Comparison of ENCODE assay signal across 7 cellular contexts in the genomic region with DNA sequence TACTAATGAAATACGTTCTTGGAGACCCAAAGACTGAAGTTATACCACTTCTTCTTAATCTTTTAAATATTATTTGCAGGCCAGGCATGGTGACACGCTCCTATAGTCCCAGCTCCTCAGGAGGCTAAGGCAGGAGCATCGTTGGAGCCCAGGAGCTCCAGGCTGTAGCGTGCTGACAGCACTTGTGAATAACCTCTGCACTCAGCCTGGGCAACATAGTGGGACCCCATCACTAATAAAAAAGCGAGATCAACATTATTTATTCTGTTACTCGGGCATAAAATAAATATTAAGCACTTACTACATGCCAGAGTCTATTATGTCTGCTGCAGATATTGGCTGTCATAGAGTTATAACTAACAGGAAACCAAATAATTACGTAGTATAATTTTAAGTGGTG. TPM values are rescaled to one million over a fixed set of nuclear protein-coding genes. Genes with fewer than 3 reads are reported as not detected.
DNase-seq lines count a peak whose midpoint lies in the region; ATAC-seq, FAIRE-seq and TF ChIP-seq lines count a peak whose summit lies in the region.

No MANE protein-coding gene starts in this region.

- H3K9me3 Mint-ChIP-seq in HFFc6 = no peaks in the 10 kb centered on the region
- H3K9me3 Mint-ChIP-seq in activated CD8-positive, alpha-beta T cell treated with anti-CD3 and anti-CD28 coated beads, Interleukin-2, amount 10 ng/mL, durations not matched to agents 7 days and 5 days (ENCODE audit: insufficient read depth) = no peaks in the 10 kb centered on the region

- no peak for FAIRE-seq in GM12892 (lab: Jason Lieb, UNC)

- H3K9me3 ChIP-seq in iPS-20b (ENCODE audit: insufficient read depth, low read depth, low read length) = no peaks in the 10 kb centered on the region
- H3K9me3 ChIP-seq in stomach smooth muscle (ENCODE audit: control insufficient read depth in 2 of 2, low read length in 2 of 2) = no peaks in the 10 kb centered on the region

- H3K27me3 Mint-ChIP-seq in HFFc6 (ENCODE audit: insufficient read depth) = no peaks in the 10 kb centered on the region; the same call in none of the 2 replicates
- no peaks in the 10 kb centered on the region for H3K27me3 Mint-ChIP-seq in activated CD8-positive, alpha-beta T cell treated with anti-CD3 and anti-CD28 coated beads, Interleukin-2, amount 10 ng/mL, durations not matched to agents 7 days and 5 days (ENCODE audit: low read depth)

- peak overlapping the region; percentile 96 for H3K4me3 Mint-ChIP-seq in HFFc6
- H3K4me3 Mint-ChIP-seq in activated CD8-positive, alpha-beta T cell treated with anti-CD3 and anti-CD28 coated beads, Interleukin-2, amount 10 ng/mL, durations not matched to agents 7 days and 5 days = peak overlapping the region; percentile 99

- CTCF ChIA-PET in activated CD8-positive, alpha-beta T cell treated with anti-CD3 and anti-CD28 coated beads, Interleukin-2, amount 10 ng/mL, durations not matched to agents 7 days and 5 days (lab: Charles Lee) = interaction anchor here (0.9 to 3.2 kb wide), 6 partner anchors 9 to 51 kb away, joined by 3 to 45 read pairs (median 4); a partner anchor contains a TSS

- H3K4me1 ChIP-seq in iPS-20b (ENCODE audit: insufficient read depth, low read length) (no peaks in the 10 kb centered on the region), stomach smooth muscle (ENCODE audit: control insufficient read depth, insufficient read depth, low read length) (peaks cover 21% of the 10 kb centered on the region)

- DNase-seq in HFFc6 = no peak
- DNase-seq in activated CD8-positive, alpha-beta T cell treated with anti-CD3 and anti-CD28 coated beads, Interleukin-2, amount 10 ng/mL, durations not matched to agents 7 days and 5 days = no peak
- DNase-seq in GM12892 (ENCODE audit: insufficient read length) = no peak
- DNase-seq in activated gamma-delta T cell (lab: John Stamatoyannopoulos, UW) = no peak
- DNase-seq in NCI-H510A (lab: John Stamatoyannopoulos, UW) = no peak

- H3K36me3 ChIP-seq in iPS-20b (ENCODE audit: insufficient read depth, low read depth, low read length) = peaks cover 21% of the 10 kb centered on the region
- no peaks in the 10 kb centered on the region for H3K36me3 ChIP-seq in stomach smooth muscle (ENCODE audit: control insufficient read depth in 2 of 2, insufficient read depth in 2 of 2, low read length in 2 of 2)

- no peaks in the 10 kb centered on the region for H3K27me3 ChIP-seq in iPS-20b (ENCODE audit: insufficient read depth, low read length)
- no peaks in the 10 kb centered on the region for H3K27me3 ChIP-seq in stomach smooth muscle (ENCODE audit: control insufficient read depth in 1 of 2, insufficient read depth in 2 of 2, low read length in 2 of 2)

- H3K27ac Mint-ChIP-seq in HFFc6 = peak overlapping the region; percentile 80; the same call in 1 of the 2 replicates
- peak overlapping the region; percentile 97 for H3K27ac Mint-ChIP-seq in activated CD8-positive, alpha-beta T cell treated with anti-CD3 and anti-CD28 coated beads, Interleukin-2, amount 10 ng/mL, durations not matched to agents 7 days and 5 days

- no peak for ATAC-seq in activated CD8-positive, alpha-beta T cell treated with anti-CD3 and anti-CD28 coated beads, Interleukin-2, amount 10 ng/mL, durations not matched to agents 7 days and 5 days

- peak overlapping the region; percentile 99; the same call in 1 of the 2 replicates for H3K9ac ChIP-seq in iPS-20b (ENCODE audit: low read depth, low read length)
- H3K9ac ChIP-seq in stomach smooth muscle (ENCODE audit: low read length in 2 of 2) = peak overlapping the region in 1 of 2 donors; percentile 68

- no peak for TF ChIP-seq POLR2A in GM12892 (IDR thresholded peaks at IDR 0.05; ENCODE audit: low read depth, low read length)

- peaks cover 53% of the 10 kb centered on the region for H3K4me1 Mint-ChIP-seq in HFFc6 (ENCODE audit: low read depth)
- peaks cover 42% of the 10 kb centered on the region for H3K4me1 Mint-ChIP-seq in activated CD8-positive, alpha-beta T cell treated with anti-CD3 and anti-CD28 coated beads, Interleukin-2, amount 10 ng/mL, durations not matched to agents 7 days and 5 days (ENCODE audit: low read depth)

- no peak for TF ChIP-seq CTCF in HFFc6 (IDR thresholded peaks at IDR 0.05)

- H3K36me3 Mint-ChIP-seq in HFFc6 (ENCODE audit: low read depth) = peaks cover 30% of the 10 kb centered on the region
- H3K36me3 Mint-ChIP-seq in activated CD8-positive, alpha-beta T cell treated with anti-CD3 and anti-CD28 coated beads, Interleukin-2, amount 10 ng/mL, durations not matched to agents 7 days and 5 days (ENCODE audit: low read depth) = peaks cover 36% of the 10 kb centered on the region

- peak overlapping the region; percentile 98 for H3K4me3 ChIP-seq in iPS-20b (ENCODE audit: low read length)
- peak overlapping the region; percentile 64 to 97 for H3K4me3 ChIP-seq in stomach smooth muscle (ENCODE audit: low read length in 2 of 2)

- H3K27ac ChIP-seq in iPS-20b (ENCODE audit: low read length) (peak overlapping the region; percentile 92), stomach smooth muscle (ENCODE audit: low read length) (no peak overlapping the region)

- POLR2A ChIA-PET in activated CD8-positive, alpha-beta T cell treated with anti-CD3 and anti-CD28 coated beads, Interleukin-2, amount 10 ng/mL, durations not matched to agents 7 days and 5 days (lab: Charles Lee) = interaction anchor here (0.6 to 5.1 kb wide), 13 partner anchors 14 to 1190 kb away, joined by 3 to 161 read pairs (median 3); a partner anchor contains a TSS

RNA-seq across cellular contexts. Expression of a gene that starts 0.7 kb away (rescaled TPM):
- 10 to 100 TPM; 21.6 to 28.1 (median 25.5) TPM for total RNA-seq in HFFc6 (2021; fragmentation: NEBNext Ultra II Directional; extraction: Animal tissue kit (Norgen Biotek cat#: 25700))
- 10 to 100 TPM; 43.6 to 45.3 TPM for total RNA-seq in activated CD8-positive, alpha-beta T cell treated with anti-CD3 and anti-CD28 coated beads, Interleukin-2, amount 10 ng/mL, durations not matched to agents 7 days and 5 days
- 19.8 TPM for polyA plus RNA-seq in GM12892 (2012; ENCODE audit: missing spikeins)

RNA-seq across cellular contexts. Expression of a gene that starts 41.9 kb away (rescaled TPM):
- total RNA-seq in HFFc6 (2021; fragmentation: NEBNext Ultra II Directional; extraction: Animal tissue kit (Norgen Biotek cat#: 25700)) = 10 to 100 TPM; 10.1 to 14.4 (median 12.7) TPM
- total RNA-seq in activated CD8-positive, alpha-beta T cell treated with anti-CD3 and anti-CD28 coated beads, Interleukin-2, amount 10 ng/mL, durations not matched to agents 7 days and 5 days = 10 to 100 TPM; 17.9 to 19.3 TPM
- polyA plus RNA-seq in GM12892 (2012; ENCODE audit: missing spikeins) = 28.9 TPM

RNA-seq across cellular contexts. Expression of a gene that starts 42.1 kb away (rescaled TPM):
- total RNA-seq in HFFc6 (2021; fragmentation: NEBNext Ultra II Directional; extraction: Animal tissue kit (Norgen Biotek cat#: 25700)) = 100 to 1,000 TPM in 2 of 6 experiments, 10 to 100 TPM in 4; 89.6 to 112 (median 97.0) TPM
- total RNA-seq in activated CD8-positive, alpha-beta T cell treated with anti-CD3 and anti-CD28 coated beads, Interleukin-2, amount 10 ng/mL, durations not matched to agents 7 days and 5 days = 100 to 1,000 TPM; 161 to 172 TPM
- polyA plus RNA-seq in GM12892 (2012; ENCODE audit: missing spikeins) = 181 TPM
